8 cellular contexts compared by ENCODE assay signal in the genomic region with DNA sequence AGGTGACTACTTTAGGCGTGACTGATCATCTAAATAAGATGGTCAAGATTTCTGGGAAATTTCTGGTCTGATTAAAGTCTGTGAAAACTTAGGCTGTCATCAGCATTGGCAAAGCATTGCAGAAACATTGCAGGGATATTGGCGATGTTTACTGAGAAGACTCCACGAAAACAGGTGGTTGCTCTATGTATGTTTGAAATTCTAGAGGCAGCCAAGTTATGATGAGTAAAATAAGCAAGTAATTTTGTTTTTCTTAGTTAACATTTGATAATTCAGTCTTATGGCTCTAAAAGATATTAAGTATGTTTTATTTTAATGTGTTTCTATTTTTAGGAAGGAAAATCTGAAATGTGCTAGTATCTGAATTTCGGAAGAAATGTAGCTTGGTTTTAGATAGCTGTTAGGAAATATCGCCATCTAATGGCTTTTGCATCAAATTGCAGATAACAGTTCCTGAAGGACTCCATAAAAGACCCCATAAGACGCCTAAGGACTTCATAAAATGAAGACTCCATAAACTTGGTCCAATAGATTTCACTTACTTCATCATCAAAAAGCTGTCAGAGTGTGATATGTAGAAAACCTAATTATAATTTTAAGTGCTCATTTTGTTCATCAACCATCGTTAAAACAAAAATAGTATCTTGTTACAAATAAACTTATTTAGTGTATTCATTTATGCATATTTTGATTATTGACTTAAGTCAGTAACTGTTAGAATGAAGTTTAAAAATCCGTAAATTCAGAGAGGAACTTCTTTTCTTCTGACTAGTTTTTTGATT.
DNase-seq lines count a peak whose midpoint lies in the region; ATAC-seq and TF ChIP-seq lines count a peak whose summit lies in the region.

No MANE protein-coding gene starts in this region.

- H3K27me3 ChIP-seq in SU-DHL-6 (ENCODE audit: low read length): no peaks in the 10 kb centered on the region

- ATAC-seq in HG03025 (IDR thresholded peaks at IDR 0.05; ENCODE audit: low FRiP score, unreplicated experiment) (no peak), GM21619 (IDR thresholded peaks at IDR 0.05; ENCODE audit: unreplicated experiment) (no peak), HG03045 (IDR thresholded peaks at IDR 0.05; ENCODE audit: unreplicated experiment) (no peak)

- no peak overlapping the region for H3K9ac ChIP-seq in SU-DHL-6 (ENCODE audit: low read length)

- H2AFZ ChIP-seq in SU-DHL-6 (ENCODE audit: low read depth, low read length, severe bottlenecking): no peak overlapping the region

- no peaks in the 10 kb centered on the region for H3K9me3 ChIP-seq in SU-DHL-6 (ENCODE audit: insufficient read depth, low read length)

- H3K79me2 ChIP-seq in SU-DHL-6 (ENCODE audit: insufficient read depth, low read length): no peaks in the 10 kb centered on the region

- no peaks in the 10 kb centered on the region for H3F3A ChIP-seq in SU-DHL-6 (ENCODE audit: insufficient read depth)

- no peak overlapping the region for H3K4me3 ChIP-seq in SU-DHL-6 (ENCODE audit: insufficient read depth, low read length, poor library complexity, severe bottlenecking)

- no peaks in the 10 kb centered on the region for H4K20me1 ChIP-seq in SU-DHL-6 (ENCODE audit: low read depth, low read length)

- no peaks in the 10 kb centered on the region for H3K9me2 ChIP-seq in SU-DHL-6 (replicated peaks; ENCODE audit: insufficient read depth, low read length)

- H3K4me2 ChIP-seq in SU-DHL-6 (ENCODE audit: low read depth, low read length, poor library complexity, severe bottlenecking): no peak overlapping the region

- DNase-seq in EL (peak; percentile 16), HS-5 (ENCODE audit: low read depth) (peak; percentile 22), iPS-NIHi11 (ENCODE audit: low spot score) (peak; percentile 45), HCEC 1CT (no peak)

- TF ChIP-seq CTCF in SU-DHL-6 (IDR thresholded peaks at IDR 0.05; ENCODE audit: insufficient read depth, low read length, poor library complexity, severe bottlenecking): peak; percentile 56

- H3K27ac ChIP-seq in SU-DHL-6 (ENCODE audit: low read depth, low read length): no peak overlapping the region

- no peaks in the 10 kb centered on the region for H3K36me3 ChIP-seq in SU-DHL-6 (ENCODE audit: low read length)
